In genomic region chr1:2943686-2944260, GRCh38 we compare ENCODE assay signal across 14 cellular contexts.
A peak's percentile ranks its signal among the peaks of the same experiment; 100 is the strongest.
DNase-seq lines count a peak whose midpoint lies in the region; ATAC-seq, FAIRE-seq and TF ChIP-seq lines count a peak whose summit lies in the region.
"Had no signal": no experiment of that assay in that cellular context is flagged by ENCODE, and none has a peak within 500 bp of the region (broad histone marks: within the 10 kb centered on the region; RNA-seq: fewer than 3 reads in every experiment).

No MANE protein-coding gene starts in this region.

- H2AFZ ChIP-seq in HepG2 (ENCODE audit: low read length) = no peak overlapping the region

- H3K9me3 ChIP-seq in right lobe of liver (no peaks in the 10 kb centered on the region), HepG2 (ENCODE audit: low read length) (no peaks in the 10 kb centered on the region), mucosa of descending colon (peaks cover 3% of the 10 kb centered on the region), sigmoid colon (peaks cover 0 to 14% (median 5%) of the 10 kb centered on the region in 4 donors)

- H3K4me3 ChIP-seq in right lobe of liver (no peak overlapping the region), HepG2 (replicated peaks in 1 of 3; ENCODE audit: insufficient read depth in 1 of 3, low read depth in 2 of 3, low read length in 3 of 3) (no peak overlapping the region), mucosa of descending colon (no peak overlapping the region), sigmoid colon (no peak overlapping the region)
- H3K4me3 ChIP-seq: BLaER1 treated with 17β-estradiol and CSF1 and Interleukin-3, amounts not matched to agents 10 nM and 100 nM had no signal

- H3K4me3 Mint-ChIP-seq in activated naive CD8-positive, alpha-beta T cell treated with anti-CD3 and anti-CD28 coated beads, Interleukin-2, amount 50 U/mL, for 24 hours = no peak overlapping the region
- H3K4me3 Mint-ChIP-seq: CD4-positive, CD25-positive, alpha-beta regulatory T cell had no signal

- H3K36me3 Mint-ChIP-seq in activated naive CD8-positive, alpha-beta T cell treated with anti-CD3 and anti-CD28 coated beads, Interleukin-2, amount 50 U/mL, for 24 hours (ENCODE audit: low read depth) = peaks cover 4% of the 10 kb centered on the region
- H3K36me3 Mint-ChIP-seq: CD4-positive, CD25-positive, alpha-beta regulatory T cell had no signal

- peaks cover 8% of the 10 kb centered on the region for H3K27me3 Mint-ChIP-seq in activated naive CD8-positive, alpha-beta T cell treated with anti-CD3 and anti-CD28 coated beads, Interleukin-2, amount 50 U/mL, for 24 hours
- H3K27me3 Mint-ChIP-seq: CD4-positive, CD25-positive, alpha-beta regulatory T cell had no signal

- H3K4me1 Mint-ChIP-seq in activated naive CD8-positive, alpha-beta T cell treated with anti-CD3 and anti-CD28 coated beads, Interleukin-2, amount 50 U/mL, for 24 hours = no peaks in the 10 kb centered on the region
- H3K4me1 Mint-ChIP-seq: CD4-positive, CD25-positive, alpha-beta regulatory T cell had no signal

- H3K36me3 ChIP-seq in right lobe of liver (no peaks in the 10 kb centered on the region), HepG2 (replicated peaks in 1 of 2; ENCODE audit: control insufficient read depth in 1 of 2, insufficient read depth in 2 of 2, low read length in 2 of 2) (no peaks in the 10 kb centered on the region), mucosa of descending colon (ENCODE audit: low read depth) (no peaks in the 10 kb centered on the region), sigmoid colon (no peaks in the 10 kb centered on the region)
- H3K36me3 ChIP-seq: BLaER1 treated with 17β-estradiol and CSF1 and Interleukin-3, amounts not matched to agents 10 nM and 100 nM had no signal

- no peaks in the 10 kb centered on the region for H3K27me3 ChIP-seq in right lobe of liver
- H3K27me3 ChIP-seq in HepG2 (ENCODE audit: control insufficient read depth in 1 of 2, insufficient read depth in 2 of 2, low read length in 2 of 2) = peaks cover 10 to 36% of the 10 kb centered on the region in 2 experiments
- peaks cover 0 to 60% (median 20%) of the 10 kb centered on the region in 3 donors for H3K27me3 ChIP-seq in sigmoid colon

- H3K79me2 ChIP-seq in HepG2 (ENCODE audit: insufficient read depth, low read length) = no peaks in the 10 kb centered on the region

- TF ChIP-seq POLR2A in right lobe of liver (IDR thresholded peaks at IDR 0.05) (no peak), HepG2 (IDR thresholded peaks at IDR 0.05; ENCODE audit: insufficient read depth in 1 of 2, low read depth in 2 of 2, low read length in 2 of 2) (no peak), sigmoid colon (IDR thresholded peaks at IDR 0.05) (no peak)

- H3K9ac ChIP-seq in HepG2 (ENCODE audit: insufficient read depth, low read depth, low read length) = no peak overlapping the region
- H3K9ac ChIP-seq: BLaER1 treated with 17β-estradiol and CSF1 and Interleukin-3, amounts not matched to agents 10 nM and 100 nM had no signal

- TF ChIP-seq RAD21 in HepG2 (CRISPR knock-in tag; IDR thresholded peaks at IDR 0.05) = no peak

- no peak for FAIRE-seq in HepG2 (lab: Jason Lieb, UNC)

- H4K20me1 ChIP-seq in HepG2 (ENCODE audit: insufficient read depth, low read length) = no peaks in the 10 kb centered on the region

- no peak for TF ChIP-seq EP300 in HepG2 (IDR thresholded peaks at IDR 0.05; ENCODE audit: low read depth in 2 of 2, low read length in 2 of 2)
- TF ChIP-seq EP300 in HepG2 (CRISPR knock-in tag; IDR thresholded peaks at IDR 0.05; ENCODE audit: borderline replicate concordance) = no peak
- TF ChIP-seq EP300 in sigmoid colon (IDR thresholded peaks at IDR 0.05) = no peak

- WGBS in right lobe of liver (ENCODE audit: insufficient coverage, low coverage, low lambda C conversion rate, missing lambda C conversion rate) = 20% methylated on average over 1 of the region's 7 CpGs
- WGBS in HepG2 (ENCODE audit: low lambda C conversion rate) = 0% methylated on average over 1 of the region's 7 CpGs
- whole genome bisulfite sequencing in sigmoid colon, 2 donors = 64 to 79% methylated on average over 7 of the region's 7 CpGs

- no peak overlapping the region for H3K27ac Mint-ChIP-seq in activated naive CD8-positive, alpha-beta T cell treated with anti-CD3 and anti-CD28 coated beads, Interleukin-2, amount 50 U/mL, for 24 hours
- H3K27ac Mint-ChIP-seq: CD4-positive, CD25-positive, alpha-beta regulatory T cell had no signal

- no TSS peak for BruUV-seq in HepG2 (replicated peaks; lab: Mats Ljungman, UMichigan)

- H3K4me1 ChIP-seq in right lobe of liver (no peaks in the 10 kb centered on the region), HepG2 (ENCODE audit: insufficient read depth, low read length) (no peaks in the 10 kb centered on the region), mucosa of descending colon (ENCODE audit: low read depth) (no peaks in the 10 kb centered on the region), sigmoid colon (no peaks in the 10 kb centered on the region)

- TF ChIP-seq CTCF in right lobe of liver (IDR thresholded peaks at IDR 0.05) = no peak
- no peak for TF ChIP-seq CTCF in HepG2 (CRISPR knock-in tag; IDR thresholded peaks at IDR 0.05)
- no peak for TF ChIP-seq CTCF in mucosa of descending colon (IDR thresholded peaks at IDR 0.05)
- TF ChIP-seq CTCF in sigmoid colon (IDR thresholded peaks at IDR 0.05) = no peak

- intact Hi-C loops in right lobe of liver (cut with DNase I) = no loop called here
- intact Hi-C loops in HepG2 (cut with micrococcal nuclease; ENCODE audit: unreplicated experiment) = no loop called here
- intact Hi-C loops in mucosa of descending colon (cut with DNase I, micrococcal nuclease) = no loop called here
- intact Hi-C loops in sigmoid colon (cut with DNase I) = no loop called here

- CTCF ChIA-PET in HepG2 (lab: Yijun Ruan, JAX; ENCODE audit: low intra/inter-chr PET ratio, low total read pairs) = no interaction called here

- H3K4me2 ChIP-seq in HepG2 (ENCODE audit: low read depth, low read length) = no peak overlapping the region
- H3K4me2 ChIP-seq: BLaER1 treated with 17β-estradiol and CSF1 and Interleukin-3, amounts not matched to agents 10 nM and 100 nM had no signal

- in situ Hi-C loops in HepG2 (cut with HindIII; ENCODE audit: extremely low pct_ligation_motif_present, low pct_unique_long_range_greater_than_20kb) = no loop called here

- DNase-seq in right lobe of liver = peak in 2 of 3 donors; percentile 3 to 19
- no peak for DNase-seq in HepG2 (ENCODE audit: low spot score)
- DNase-seq in mucosa of descending colon = peak in 2 of 3 donors; percentile 11 to 31
- peak; percentile 18 for DNase-seq in sigmoid colon
- DNase-seq in superior temporal gyrus (ENCODE audit: extremely low spot score) = no peak
- DNase-seq in activated naive CD8-positive, alpha-beta T cell treated with anti-CD3 and anti-CD28 coated beads, Interleukin-2, amount 50 U/mL, for 24 hours = no peak
- DNase-seq: ACHN; CD4-positive, CD25-positive, alpha-beta regulatory T cell; DMS53; GF-D8; IMR-90 had no signal

- H3K27ac ChIP-seq in right lobe of liver (no peak overlapping the region), HepG2 (ENCODE audit: extremely low read length, insufficient read depth, low read length) (no peak overlapping the region), sigmoid colon (no peak overlapping the region)
- H3K27ac ChIP-seq: BLaER1 treated with 17β-estradiol and CSF1 and Interleukin-3, amounts not matched to agents 10 nM and 100 nM had no signal

- ATAC-seq in right lobe of liver (no peak), HepG2 (no peak), mucosa of descending colon (no peak), GM18858 (IDR thresholded peaks at IDR 0.05; ENCODE audit: unreplicated experiment) (no peak)
- no peak for ATAC-seq in activated naive CD8-positive, alpha-beta T cell treated with anti-CD3 and anti-CD28 coated beads, Interleukin-2, amount 50 U/mL, for 24 hours
- ATAC-seq: HCT116 had no signal

- peaks cover 4% of the 10 kb centered on the region for H3K9me3 Mint-ChIP-seq in activated naive CD8-positive, alpha-beta T cell treated with anti-CD3 and anti-CD28 coated beads, Interleukin-2, amount 50 U/mL, for 24 hours

- POLR2A ChIA-PET in HepG2 (lab: Yijun Ruan, JAX) = no interaction called here

TF ChIP-seq in HepG2, 621 proteins besides CTCF, POLR2A, EP300 and RAD21 (continues in another document):
- TF ChIP-seq, protein P1, sequence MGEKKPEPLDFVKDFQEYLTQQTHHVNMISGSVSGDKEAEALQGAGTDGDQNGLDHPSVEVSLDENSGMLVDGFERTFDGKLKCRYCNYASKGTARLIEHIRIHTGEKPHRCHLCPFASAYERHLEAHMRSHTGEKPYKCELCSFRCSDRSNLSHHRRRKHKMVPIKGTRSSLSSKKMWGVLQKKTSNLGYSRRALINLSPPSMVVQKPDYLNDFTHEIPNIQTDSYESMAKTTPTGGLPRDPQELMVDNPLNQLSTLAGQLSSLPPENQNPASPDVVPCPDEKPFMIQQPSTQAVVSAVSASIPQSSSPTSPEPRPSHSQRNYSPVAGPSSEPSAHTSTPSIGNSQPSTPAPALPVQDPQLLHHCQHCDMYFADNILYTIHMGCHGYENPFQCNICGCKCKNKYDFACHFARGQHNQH (CRISPR knock-in tag; IDR thresholded peaks at IDR 0.05) = no peak
- no peak for TF ChIP-seq RFX3 (CRISPR knock-in tag; IDR thresholded peaks at IDR 0.05)
- no peak for TF ChIP-seq MIER3 (CRISPR knock-in tag; IDR thresholded peaks at IDR 0.05; ENCODE audit: borderline replicate concordance)
- no peak for TF ChIP-seq MYPOP (CRISPR knock-in tag; IDR thresholded peaks at IDR 0.05)
- TF ChIP-seq, protein P2, sequence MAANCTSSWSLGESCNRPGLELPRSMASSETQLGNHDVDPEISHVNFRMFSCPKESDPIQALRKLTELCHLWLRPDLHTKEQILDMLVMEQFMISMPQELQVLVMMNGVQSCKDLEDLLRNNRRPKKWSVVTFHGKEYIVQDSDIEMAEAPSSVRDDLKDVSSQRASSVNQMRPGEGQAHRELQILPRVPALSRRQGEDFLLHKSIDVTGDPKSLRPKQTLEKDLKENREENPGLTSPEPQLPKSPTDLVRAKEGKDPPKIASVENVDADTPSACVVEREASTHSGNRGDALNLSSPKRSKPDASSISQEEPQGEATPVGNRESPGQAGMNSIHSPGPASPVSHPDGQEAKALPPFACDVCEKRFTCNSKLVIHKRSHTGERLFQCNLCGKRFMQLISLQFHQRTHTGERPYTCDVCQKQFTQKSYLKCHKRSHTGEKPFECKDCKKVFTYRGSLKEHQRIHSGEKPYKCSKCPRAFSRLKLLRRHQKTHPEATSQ (CRISPR knock-in tag; IDR thresholded peaks at IDR 0.05; ENCODE audit: borderline replicate concordance) = no peak
- no peak for TF ChIP-seq ZNF598 (CRISPR knock-in tag; IDR thresholded peaks at IDR 0.05; ENCODE audit: borderline replicate concordance)
- no peak for TF ChIP-seq HNRNPL (IDR thresholded peaks at IDR 0.05; ENCODE audit: low read depth, low read length)
- TF ChIP-seq BORCS8-MEF2B (CRISPR knock-in tag; IDR thresholded peaks at IDR 0.05) = no peak

Comparison
In these comparisons a context has a peak if more than half of its experiments do, and no peak if none do; other contexts are left out.
1. DNase-seq: peak in right lobe of liver (2 of 3), mucosa of descending colon (2 of 3) and sigmoid colon (single experiment); none in HepG2 (single experiment), superior temporal gyrus (single experiment) and activated naive CD8-positive, alpha-beta T cell treated with anti-CD3 and anti-CD28 coated beads, Interleukin-2, amount 50 U/mL, for 24 hours (single experiment).